Comparison of ENCODE assay signal across 11 cellular contexts in genomic region chr17:17722081-17722905, GRCh38. TPM values are rescaled to one million over a fixed set of nuclear protein-coding genes. Genes with fewer than 3 reads are reported as not detected.
A peak's percentile ranks its signal among the peaks of the same experiment; 100 is the strongest.
DNase-seq lines count a peak whose midpoint lies in the region; ATAC-seq lines count a peak whose summit lies in the region.
"Had no signal": no experiment of that assay in that cellular context is flagged by ENCODE, and none has a peak within 500 bp of the region (broad histone marks: within the 10 kb centered on the region; RNA-seq: fewer than 3 reads in every experiment).

No MANE protein-coding gene starts in this region.

- H3K9me3 ChIP-seq in iPS-18a (ENCODE audit: control insufficient read depth, low read depth, low read length): no peaks in the 10 kb centered on the region

- H3K4me3 ChIP-seq in iPS-18a (ENCODE audit: low read length): peak overlapping the region; percentile 68

- H3K27ac ChIP-seq in iPS-18a (ENCODE audit: low read length): no peak overlapping the region
- H3K27ac ChIP-seq: 22Rv1, parathyroid adenoma had no signal

- no peak overlapping the region for H3K27ac Mint-ChIP-seq in activated T-helper 2 cell treated with anti-CD3 and anti-CD28 coated beads, Interferon-gamma antibody, Interleukin-2, Interleukin-4, amounts not matched to agents 10 μg/mL and 5 μg/mL and 100 μg/mL, durations not matched to agents 14 hours and 24 hours and 36 hours
- H3K27ac Mint-ChIP-seq in stimulated activated effector memory CD8-positive, alpha-beta T cell treated with anti-CD3 and anti-CD28 coated beads, Interleukin-12 subunit alpha, Interleukin-12 subunit beta, amount 100 ng/mL, for 72 hours: peak overlapping the region; percentile 44

- H3K4me1 Mint-ChIP-seq in activated T-helper 2 cell treated with anti-CD3 and anti-CD28 coated beads, Interferon-gamma antibody, Interleukin-2, Interleukin-4, amounts not matched to agents 10 μg/mL and 5 μg/mL and 100 μg/mL, durations not matched to agents 14 hours and 24 hours and 36 hours (ENCODE audit: low read depth): peaks cover 32% of the 10 kb centered on the region
- H3K4me1 Mint-ChIP-seq in stimulated activated effector memory CD8-positive, alpha-beta T cell treated with anti-CD3 and anti-CD28 coated beads, Interleukin-12 subunit alpha, Interleukin-12 subunit beta, amount 100 ng/mL, for 72 hours: peaks cover 59% of the 10 kb centered on the region

- ATAC-seq in stimulated activated effector memory CD8-positive, alpha-beta T cell treated with anti-CD3 and anti-CD28 coated beads, Interleukin-12 subunit alpha, Interleukin-12 subunit beta, amount 100 ng/mL, for 72 hours: no peak
- ATAC-seq in GM21528 (IDR thresholded peaks at IDR 0.05; ENCODE audit: low FRiP score, unreplicated experiment) (no peak), GM19328 (IDR thresholded peaks at IDR 0.05; ENCODE audit: unreplicated experiment) (no peak), HG03139 (IDR thresholded peaks at IDR 0.05; ENCODE audit: unreplicated experiment) (no peak)

- no peaks in the 10 kb centered on the region for H3K9me3 Mint-ChIP-seq in activated T-helper 2 cell treated with anti-CD3 and anti-CD28 coated beads, Interferon-gamma antibody, Interleukin-2, Interleukin-4, amounts not matched to agents 10 μg/mL and 5 μg/mL and 100 μg/mL, durations not matched to agents 14 hours and 24 hours and 36 hours
- H3K9me3 Mint-ChIP-seq in stimulated activated effector memory CD8-positive, alpha-beta T cell treated with anti-CD3 and anti-CD28 coated beads, Interleukin-12 subunit alpha, Interleukin-12 subunit beta, amount 100 ng/mL, for 72 hours: no peaks in the 10 kb centered on the region

- H3K36me3 Mint-ChIP-seq in activated T-helper 2 cell treated with anti-CD3 and anti-CD28 coated beads, Interferon-gamma antibody, Interleukin-2, Interleukin-4, amounts not matched to agents 10 μg/mL and 5 μg/mL and 100 μg/mL, durations not matched to agents 14 hours and 24 hours and 36 hours (ENCODE audit: low read depth): peaks cover 12% of the 10 kb centered on the region
- H3K36me3 Mint-ChIP-seq in stimulated activated effector memory CD8-positive, alpha-beta T cell treated with anti-CD3 and anti-CD28 coated beads, Interleukin-12 subunit alpha, Interleukin-12 subunit beta, amount 100 ng/mL, for 72 hours: peaks cover 10% of the 10 kb centered on the region

- peaks cover 17% of the 10 kb centered on the region for H3K4me1 ChIP-seq in iPS-18a (ENCODE audit: control insufficient read depth, low read depth, low read length)

- H3K27me3 ChIP-seq in iPS-18a (ENCODE audit: control insufficient read depth, insufficient read depth, low read length): peaks cover 98% of the 10 kb centered on the region

- H3K27me3 Mint-ChIP-seq in activated T-helper 2 cell treated with anti-CD3 and anti-CD28 coated beads, Interferon-gamma antibody, Interleukin-2, Interleukin-4, amounts not matched to agents 10 μg/mL and 5 μg/mL and 100 μg/mL, durations not matched to agents 14 hours and 24 hours and 36 hours (ENCODE audit: low read depth): peaks cover 31% of the 10 kb centered on the region

- intact Hi-C loops in activated T-helper 2 cell treated with anti-CD3 and anti-CD28 coated beads, Interferon-gamma antibody, Interleukin-2, Interleukin-4, amounts not matched to agents 10 μg/mL and 5 μg/mL and 100 μg/mL, durations not matched to agents 14 hours and 24 hours and 36 hours (cut with micrococcal nuclease): loop anchor here (5.0 kb wide), 2 partner anchors 40 to 60 kb away; partner anchors contain the start of gene RAI1

- H3K4me3 Mint-ChIP-seq in activated T-helper 2 cell treated with anti-CD3 and anti-CD28 coated beads, Interferon-gamma antibody, Interleukin-2, Interleukin-4, amounts not matched to agents 10 μg/mL and 5 μg/mL and 100 μg/mL, durations not matched to agents 14 hours and 24 hours and 36 hours (ENCODE audit: low read depth): peak overlapping the region; percentile 41
- peak overlapping the region; percentile 79 for H3K4me3 Mint-ChIP-seq in stimulated activated effector memory CD8-positive, alpha-beta T cell treated with anti-CD3 and anti-CD28 coated beads, Interleukin-12 subunit alpha, Interleukin-12 subunit beta, amount 100 ng/mL, for 72 hours

- no peak overlapping the region for H3K9ac ChIP-seq in iPS-18a (ENCODE audit: low read length)
- H3K9ac ChIP-seq: parathyroid adenoma had no signal

- no peaks in the 10 kb centered on the region for H3K36me3 ChIP-seq in iPS-18a (ENCODE audit: control insufficient read depth, low read depth, low read length)

- peak; percentile 34 for DNase-seq in NCI-H1092 treated with DMSO at 0.1 percent for 48 hours (lab: John Stamatoyannopoulos, UW)
- no peak for DNase-seq in NCI-H1092 (lab: John Stamatoyannopoulos, UW)
- DNase-seq in activated T-helper 2 cell treated with anti-CD3 and anti-CD28 coated beads, Interferon-gamma antibody, Interleukin-2, Interleukin-4, amounts not matched to agents 10 μg/mL and 5 μg/mL and 100 μg/mL, durations not matched to agents 14 hours and 24 hours and 36 hours (ENCODE audit: low spot score): no peak
- DNase-seq in stimulated activated effector memory CD8-positive, alpha-beta T cell treated with anti-CD3 and anti-CD28 coated beads, Interleukin-12 subunit alpha, Interleukin-12 subunit beta, amount 100 ng/mL, for 72 hours (ENCODE audit: low spot score in 2 of 2): no peak
- DNase-seq: NCI-H187 treated with DMSO at 0.1 percent for 48 hours had no signal

RNA-seq across cellular contexts. Expression of gene RAI1, which starts 41.0 kb away (rescaled TPM):
- 33.5 and 36.5 TPM in 2 replicates for total RNA-seq in activated T-helper 2 cell treated with anti-CD3 and anti-CD28 coated beads, Interferon-gamma antibody, Interleukin-2, Interleukin-4, amounts not matched to agents 10 μg/mL and 5 μg/mL and 100 μg/mL, durations not matched to agents 14 hours and 24 hours and 36 hours
